15 cellular contexts compared by ENCODE assay signal in the genomic region with DNA sequence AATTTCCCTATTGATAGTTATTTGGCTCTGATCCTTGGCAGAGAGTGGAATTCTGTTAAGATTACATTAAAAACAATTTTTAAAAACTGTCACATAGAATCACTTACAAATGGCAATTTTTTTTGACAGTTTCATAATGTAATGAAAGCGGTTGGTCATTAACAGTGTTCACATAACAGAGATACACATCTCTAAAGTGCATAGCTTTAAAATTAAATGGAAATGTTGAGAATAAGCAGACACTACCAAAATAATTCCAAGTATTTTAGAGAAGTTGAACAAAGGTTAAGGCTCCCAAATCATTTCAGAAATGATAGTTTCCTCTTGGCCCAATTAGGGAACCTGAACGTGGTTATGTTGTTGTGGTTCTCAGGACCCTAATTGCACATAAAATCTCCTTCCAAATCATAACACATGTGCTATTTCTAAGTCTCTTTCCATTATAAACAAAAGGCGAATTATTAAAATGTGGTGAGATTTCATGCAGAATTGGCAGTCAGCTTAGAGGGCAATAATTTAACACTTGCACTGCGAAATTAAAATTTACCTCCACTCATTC.
DNase-seq lines count a peak whose midpoint lies in the region; ATAC-seq, FAIRE-seq and TF ChIP-seq lines count a peak whose summit lies in the region.
"Had no signal": no experiment of that assay in that cellular context is flagged by ENCODE, and none has a peak within 500 bp of the region (broad histone marks: within the 10 kb centered on the region; RNA-seq: fewer than 3 reads in every experiment).

No MANE protein-coding gene starts in this region.

- no peaks in the 10 kb centered on the region for H3F3A ChIP-seq in smooth muscle cell (ENCODE audit: low read depth)

- no peaks in the 10 kb centered on the region for H3K9me3 ChIP-seq in astrocyte (ENCODE audit: insufficient read depth, low read depth, low read length)
- H3K9me3 ChIP-seq in smooth muscle cell (replicated peaks; ENCODE audit: low read depth) = no peaks in the 10 kb centered on the region
- H3K9me3 ChIP-seq in mucosa of descending colon = no peaks in the 10 kb centered on the region
- H3K9me3 ChIP-seq: BE2C had no signal

- H3K4me3 Mint-ChIP-seq in astrocyte (ENCODE audit: unreplicated experiment) (no peak overlapping the region), mesothelial cell of epicardium (no peak overlapping the region)
- H3K4me3 Mint-ChIP-seq: CD8-positive, alpha-beta T cell had no signal

- 79% methylated on average over 4 of the region's 4 CpGs for WGBS in smooth muscle cell (ENCODE audit: low lambda C conversion rate)

- H3K27me3 Mint-ChIP-seq in astrocyte (ENCODE audit: low read depth, unreplicated experiment) = no peaks in the 10 kb centered on the region
- no peaks in the 10 kb centered on the region for H3K27me3 Mint-ChIP-seq in mesothelial cell of epicardium (ENCODE audit: low read depth)

- no peaks in the 10 kb centered on the region for H3K36me3 Mint-ChIP-seq in astrocyte (ENCODE audit: low read depth, unreplicated experiment)
- H3K36me3 Mint-ChIP-seq in mesothelial cell of epicardium = no peaks in the 10 kb centered on the region
- H3K36me3 Mint-ChIP-seq: CD8-positive, alpha-beta T cell had no signal

- TF ChIP-seq CTCF in astrocyte (IDR thresholded peaks at IDR 0.05; ENCODE audit: insufficient read depth, low read depth, low read length) (no peak), mesothelial cell of epicardium (IDR thresholded peaks at IDR 0.05; ENCODE audit: unreplicated experiment) (no peak), smooth muscle cell (IDR thresholded peaks at IDR 0.05; ENCODE audit: borderline replicate concordance, insufficient read depth, poor library complexity, severe bottlenecking) (no peak), mucosa of descending colon (IDR thresholded peaks at IDR 0.05) (no peak)

- H3K27ac ChIP-seq in astrocyte (ENCODE audit: low read depth, low read length) (peak overlapping the region; percentile 93), smooth muscle cell (ENCODE audit: low read depth) (peak overlapping the region; percentile 79)

- no peaks in the 10 kb centered on the region for H3K27me3 ChIP-seq in astrocyte (ENCODE audit: insufficient read depth, low read length)
- no peaks in the 10 kb centered on the region for H3K27me3 ChIP-seq in smooth muscle cell (ENCODE audit: low read depth)
- H3K27me3 ChIP-seq: BE2C had no signal

- H3K36me3 ChIP-seq in astrocyte (ENCODE audit: insufficient read depth, low read length) (no peaks in the 10 kb centered on the region), smooth muscle cell (ENCODE audit: low read depth) (no peaks in the 10 kb centered on the region), mucosa of descending colon (ENCODE audit: low read depth) (no peaks in the 10 kb centered on the region)
- H3K36me3 ChIP-seq: BE2C had no signal

- no peaks in the 10 kb centered on the region for H3K79me2 ChIP-seq in astrocyte (ENCODE audit: insufficient read depth, low read length)
- no peaks in the 10 kb centered on the region for H3K79me2 ChIP-seq in smooth muscle cell (ENCODE audit: low read depth)

- H3K27ac Mint-ChIP-seq in astrocyte (ENCODE audit: unreplicated experiment) (peak overlapping the region; percentile 79), mesothelial cell of epicardium (peak overlapping the region; percentile 87)
- H3K27ac Mint-ChIP-seq: CD8-positive, alpha-beta T cell had no signal

- DNase-seq in H54 (ENCODE audit: insufficient read length, low spot score) = no peak
- no peak for DNase-seq in astrocyte (ENCODE audit: low read depth)
- DNase-seq in mesothelial cell of epicardium (ENCODE audit: low spot score in 2 of 2, unreplicated experiment in 2 of 2) = no peak
- DNase-seq in smooth muscle cell (lab: John Stamatoyannopoulos, UW; ENCODE audit: unreplicated experiment) = no peak
- no peak for DNase-seq in cardiac septum (ENCODE audit: low spot score)
- DNase-seq in mucosa of descending colon = no peak
- DNase-seq in NCI-H1417 (lab: John Stamatoyannopoulos, UW) = no peak
- DNase-seq: BE2C; CD8-positive, alpha-beta T cell; DND-41; GF-D8; GOT3; NCI-H2227 treated with DMSO at 0.1 percent for 48 hours; NCI-H526 had no signal

- H3K4me2 ChIP-seq in astrocyte (ENCODE audit: low read length) (no peak overlapping the region), smooth muscle cell (peak overlapping the region; percentile 75)

- peaks cover 23% of the 10 kb centered on the region for H3K4me1 ChIP-seq in astrocyte (ENCODE audit: insufficient read depth, low read length)
- H3K4me1 ChIP-seq in smooth muscle cell (ENCODE audit: low read depth) = peaks cover 8% of the 10 kb centered on the region
- no peaks in the 10 kb centered on the region for H3K4me1 ChIP-seq in mucosa of descending colon (ENCODE audit: low read depth)
- H3K4me1 ChIP-seq: BE2C had no signal

- no peak overlapping the region for H3K9ac ChIP-seq in astrocyte (ENCODE audit: low read length)
- H3K9ac ChIP-seq in smooth muscle cell (ENCODE audit: low read depth) = no peak overlapping the region

- FAIRE-seq in H54 (lab: Jason Lieb, UNC) (peak; percentile 23), astrocyte (lab: Jason Lieb, UNC) (peak; percentile 68)
- FAIRE-seq: D721Med had no signal

- no peak overlapping the region for H3K4me3 ChIP-seq in astrocyte (ENCODE audit: insufficient read depth, low read depth, low read length)
- no peak overlapping the region for H3K4me3 ChIP-seq in smooth muscle cell
- no peak overlapping the region for H3K4me3 ChIP-seq in mucosa of descending colon

- H4K20me1 ChIP-seq in astrocyte (ENCODE audit: insufficient read depth, low read length) = no peaks in the 10 kb centered on the region
- H4K20me1 ChIP-seq in smooth muscle cell (ENCODE audit: low read depth) = no peaks in the 10 kb centered on the region

- no peak for ATAC-seq in mucosa of descending colon
- ATAC-seq: CD8-positive, alpha-beta T cell had no signal

- H2AFZ ChIP-seq in astrocyte (ENCODE audit: low read depth, low read length) (no peak overlapping the region), smooth muscle cell (ENCODE audit: low read depth) (no peak overlapping the region)

- TF ChIP-seq POLR2A in H54 (IDR thresholded peaks at IDR 0.05; ENCODE audit: low read depth, low read length) = no peak

- H3K4me1 Mint-ChIP-seq in astrocyte (ENCODE audit: low read depth, unreplicated experiment) (peaks cover 18% of the 10 kb centered on the region), mesothelial cell of epicardium (peaks cover 33% of the 10 kb centered on the region)

- intact Hi-C loops in cardiac septum (cut with DNase I) = loop anchor here (5.0 kb wide), 1 partner anchor 529 kb away; the partner anchor contains the start of gene FZD8
- intact Hi-C loops in mucosa of descending colon (cut with DNase I, micrococcal nuclease) = no loop called here

- H3K9me3 Mint-ChIP-seq in astrocyte (ENCODE audit: unreplicated experiment) = peaks cover 2% of the 10 kb centered on the region
- H3K9me3 Mint-ChIP-seq in mesothelial cell of epicardium = peaks cover 6% of the 10 kb centered on the region
